ENCODE assay signal across 14 cellular contexts in the genomic region with DNA sequence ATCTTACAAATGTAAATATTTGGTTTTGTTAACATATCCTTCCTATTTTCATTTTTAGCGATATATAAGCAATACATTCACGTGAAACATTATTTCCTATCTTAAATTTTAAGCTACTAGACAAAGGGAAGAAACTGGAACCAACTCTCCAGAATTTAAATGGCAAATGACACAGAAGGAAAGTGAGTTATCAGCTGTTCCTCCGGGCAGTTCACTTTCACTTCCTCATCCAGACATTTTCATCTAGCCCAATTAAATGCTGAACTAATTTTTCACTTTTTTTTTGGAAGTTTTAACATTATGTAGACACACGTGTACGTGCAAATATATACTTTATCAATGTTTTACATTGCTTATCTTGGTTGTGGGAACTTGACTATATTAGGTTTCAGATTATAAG. TPM values are rescaled to one million over a fixed set of nuclear protein-coding genes. Genes with fewer than 3 reads are reported as not detected.
DNase-seq lines count a peak whose midpoint lies in the region; ATAC-seq and TF ChIP-seq lines count a peak whose summit lies in the region.
"Had no signal": no experiment of that assay in that cellular context is flagged by ENCODE, and none has a peak within 500 bp of the region (broad histone marks: within the 10 kb centered on the region; RNA-seq: fewer than 3 reads in every experiment).

No MANE protein-coding gene starts in this region.

- H3K9me3 Mint-ChIP-seq in GM23338: no peaks in the 10 kb centered on the region
- H3K9me3 Mint-ChIP-seq: activated CD8-positive, alpha-beta T cell treated with anti-CD3 and anti-CD28 coated beads for 36 hours had no signal

- no peaks in the 10 kb centered on the region for H3K36me3 Mint-ChIP-seq in GM23338 (ENCODE audit: low read depth)

- DNase-seq in GM23338 (ENCODE audit: low spot score): no peak
- peak; percentile 68 for DNase-seq in pons (ENCODE audit: low spot score)
- no peak for DNase-seq in activated T-cell treated with anti-CD3 and anti-CD28 coated beads, Interleukin-2, amount 50 U/mL, for 48 hours
- DNase-seq in activated effector memory CD4-positive, alpha-beta T cell treated with Interleukin-2 at 50 U/mL for 16 hours: no peak
- no peak for DNase-seq in HPDE6-E6E7 (ENCODE audit: extremely low spot score)
- DNase-seq: activated CD8-positive, alpha-beta T cell treated with anti-CD3 and anti-CD28 coated beads for 36 hours; HFFc6; NCI-H1694 treated with DMSO at 0.1 percent for 48 hours had no signal

- H3K4me3 ChIP-seq in GM23338: no peak overlapping the region

- H3F3A ChIP-seq in GM23338 (replicated peaks; ENCODE audit: low read depth): no peaks in the 10 kb centered on the region

- H3K36me3 ChIP-seq in GM23338 (ENCODE audit: insufficient read depth): no peaks in the 10 kb centered on the region

- H3K27me3 ChIP-seq in GM23338 (ENCODE audit: insufficient read depth): no peaks in the 10 kb centered on the region

- H3K27ac ChIP-seq in GM23338 (ENCODE audit: low read depth): no peak overlapping the region

- no peaks in the 10 kb centered on the region for H3K4me1 ChIP-seq in GM23338 (ENCODE audit: insufficient read depth)

- no peak overlapping the region for H3K4me3 Mint-ChIP-seq in GM23338
- H3K4me3 Mint-ChIP-seq: activated CD8-positive, alpha-beta T cell treated with anti-CD3 and anti-CD28 coated beads for 36 hours; HFFc6 had no signal

- peak overlapping the region; percentile 32; the same call in 1 of the 2 replicates for H3K27ac Mint-ChIP-seq in GM23338
- H3K27ac Mint-ChIP-seq: activated CD8-positive, alpha-beta T cell treated with anti-CD3 and anti-CD28 coated beads for 36 hours; HFFc6 had no signal

- ATAC-seq in GM18907 (IDR thresholded peaks at IDR 0.05; ENCODE audit: unreplicated experiment) (peak; percentile 90), GM23338 (no peak), HG03521 (IDR thresholded peaks at IDR 0.05; ENCODE audit: unreplicated experiment) (peak; percentile 78)
- ATAC-seq: activated CD8-positive, alpha-beta T cell treated with anti-CD3 and anti-CD28 coated beads for 36 hours had no signal

- H3K79me2 ChIP-seq in GM23338 (replicated peaks; ENCODE audit: insufficient read depth): no peaks in the 10 kb centered on the region

- H2AFZ ChIP-seq in GM23338: no peak overlapping the region

- peaks cover 26% of the 10 kb centered on the region for H3K4me1 Mint-ChIP-seq in GM23338

- no peak overlapping the region for H3K4me2 ChIP-seq in GM23338

- no peak for TF ChIP-seq CTCF in GM23338 (conservative IDR thresholded peaks at IDR 0.05; ENCODE audit: low read depth in 2 of 2)

- no peaks in the 10 kb centered on the region for H3K27me3 Mint-ChIP-seq in GM23338 (ENCODE audit: insufficient read depth, low read depth, poor library complexity)

- no peaks in the 10 kb centered on the region for H4K20me1 ChIP-seq in GM23338 (replicated peaks; ENCODE audit: insufficient read depth)

- H3K9me2 ChIP-seq in GM23338 (ENCODE audit: insufficient read depth): no peaks in the 10 kb centered on the region

TF ChIP-seq in GM23338, 12 proteins besides CTCF, POLR2A, EP300 and RAD21:
- TF ChIP-seq ZNF114 (CRISPR knock-in tag; IDR thresholded peaks at IDR 0.05) (no peak), EZH2phosphoT487 (IDR thresholded peaks at IDR 0.05; ENCODE audit: unreplicated experiment) (no peak)

RNA-seq across cellular contexts. Expression of a gene that starts 58.6 kb away (rescaled TPM):
- total RNA-seq in GM23338 (2014; rRNA removed; shearing (Covaris generic)): not detected in 2 replicates
- not detected in 2 replicates for polyA plus RNA-seq in GM23338 (2016; fragmentation: Nextera tagmentation; extraction: Ambion mirVana)
- total RNA-seq: activated CD8-positive, alpha-beta T cell treated with anti-CD3 and anti-CD28 coated beads for 36 hours; Daoy; HFFc6; posterior vena cava had no signal
- polyA plus RNA-seq: esophagus, keratinocyte had no signal
